ENCODE assay signal across 10 cellular contexts in genomic region chr4:153485860-153486259, GRCh38. TPM values are rescaled to one million over a fixed set of nuclear protein-coding genes. Genes with fewer than 3 reads are reported as not detected.
DNase-seq lines count a peak whose midpoint lies in the region; ATAC-seq, FAIRE-seq and TF ChIP-seq lines count a peak whose summit lies in the region.
"Had no signal": no experiment of that assay in that cellular context is flagged by ENCODE, and none has a peak within 500 bp of the region (broad histone marks: within the 10 kb centered on the region; RNA-seq: fewer than 3 reads in every experiment).

No MANE protein-coding gene starts in this region.

- TF ChIP-seq CTCF in keratinocyte (optimal IDR thresholded peaks at IDR 0.05 in 1 of 3, IDR thresholded peaks at IDR 0.05 in 1 of 3, conservative IDR thresholded peaks at IDR 0.05 in 1 of 3; ENCODE audit: extremely low read depth in 1 of 3, insufficient read depth in 2 of 3, low read length in 3 of 3) (no peak), type B pancreatic cell (conservative IDR thresholded peaks at IDR 0.05) (no peak)

- H3K9me3 Mint-ChIP-seq in activated naive CD4-positive, alpha-beta T cell treated with anti-CD3 and anti-CD28 coated beads, Interleukin-2, amount 50 U/mL, for 24 hours = no peaks in the 10 kb centered on the region
- H3K9me3 Mint-ChIP-seq in type B pancreatic cell = no peaks in the 10 kb centered on the region

- peak overlapping the region; percentile 84 for H3K27ac Mint-ChIP-seq in activated naive CD4-positive, alpha-beta T cell treated with anti-CD3 and anti-CD28 coated beads, Interleukin-2, amount 50 U/mL, for 24 hours
- H3K27ac Mint-ChIP-seq in T-helper 17 cell = peak overlapping the region; percentile 99
- H3K27ac Mint-ChIP-seq in type B pancreatic cell = peak overlapping the region; percentile 90

- no peak for DNase-seq in activated naive CD4-positive, alpha-beta T cell treated with anti-CD3 and anti-CD28 coated beads, Interleukin-2, amount 50 U/mL, for 16 hours
- DNase-seq in T-helper 17 cell (no peak), keratinocyte (ENCODE audit: low read depth, low spot score) (no peak), type B pancreatic cell (ENCODE audit: extremely low spot score, unreplicated experiment) (no peak), NCI-H2227 treated with DMSO at 0.1 percent for 48 hours (lab: John Stamatoyannopoulos, UW) (no peak)
- DNase-seq: C1 segment of cervical spinal cord had no signal

- no peak overlapping the region for H2AFZ ChIP-seq in keratinocyte (ENCODE audit: control insufficient read depth, low read length)

- dilution Hi-C loops in keratinocyte (cut with MboI; ENCODE audit: extremely low pct_ligation_motif_present, low sequenced_read_pairs) = no loop called here

- H3K27ac ChIP-seq in keratinocyte (ENCODE audit: control insufficient read depth, insufficient read depth, low read length) = peak overlapping the region; percentile 97

- H3K36me3 ChIP-seq in keratinocyte (ENCODE audit: control insufficient read depth in 2 of 2, extremely low read depth in 1 of 2, insufficient read depth in 2 of 2, low read length in 2 of 2) = no peaks in the 10 kb centered on the region

- peaks cover 82% of the 10 kb centered on the region for H3K4me1 Mint-ChIP-seq in activated naive CD4-positive, alpha-beta T cell treated with anti-CD3 and anti-CD28 coated beads, Interleukin-2, amount 50 U/mL, for 24 hours
- peaks cover 70% of the 10 kb centered on the region for H3K4me1 Mint-ChIP-seq in T-helper 17 cell
- peaks cover 48% of the 10 kb centered on the region for H3K4me1 Mint-ChIP-seq in type B pancreatic cell (ENCODE audit: unreplicated experiment)

- no peaks in the 10 kb centered on the region for H3K9me3 ChIP-seq in T-helper 17 cell (ENCODE audit: control insufficient read depth, low read length, poor library complexity, severe bottlenecking)
- no peaks in the 10 kb centered on the region for H3K9me3 ChIP-seq in keratinocyte (ENCODE audit: control insufficient read depth, low read depth, low read length)

- H3K27me3 ChIP-seq in keratinocyte (ENCODE audit: control insufficient read depth, extremely low read depth, insufficient read depth, low read length) = no peaks in the 10 kb centered on the region

- H3K4me3 ChIP-seq in keratinocyte (ENCODE audit: control insufficient read depth in 2 of 3, extremely low read depth in 1 of 3, insufficient read depth in 2 of 3, low read depth in 1 of 3, low read length in 3 of 3) = no peak overlapping the region

- peaks cover 41% of the 10 kb centered on the region for H3K4me1 ChIP-seq in keratinocyte (ENCODE audit: control insufficient read depth, extremely low read depth, insufficient read depth, low read length)

- no peak for FAIRE-seq in keratinocyte (lab: Jason Lieb, UNC)
- FAIRE-seq: TTC549 had no signal

- H3K4me3 Mint-ChIP-seq in activated naive CD4-positive, alpha-beta T cell treated with anti-CD3 and anti-CD28 coated beads, Interleukin-2, amount 50 U/mL, for 24 hours = peak overlapping the region; percentile 80
- H3K4me3 Mint-ChIP-seq in T-helper 17 cell (no peak overlapping the region), type B pancreatic cell (no peak overlapping the region)

- H3K36me3 Mint-ChIP-seq in activated naive CD4-positive, alpha-beta T cell treated with anti-CD3 and anti-CD28 coated beads, Interleukin-2, amount 50 U/mL, for 24 hours = peaks cover 6% of the 10 kb centered on the region
- H3K36me3 Mint-ChIP-seq in T-helper 17 cell (ENCODE audit: low read depth) (peaks cover 6% of the 10 kb centered on the region), type B pancreatic cell (peaks cover 4% of the 10 kb centered on the region)

- no peaks in the 10 kb centered on the region for H3K27me3 Mint-ChIP-seq in activated naive CD4-positive, alpha-beta T cell treated with anti-CD3 and anti-CD28 coated beads, Interleukin-2, amount 50 U/mL, for 24 hours
- H3K27me3 Mint-ChIP-seq in T-helper 17 cell (no peaks in the 10 kb centered on the region), type B pancreatic cell (no peaks in the 10 kb centered on the region)

- peak overlapping the region; percentile 78 for H3K9ac ChIP-seq in keratinocyte (ENCODE audit: control insufficient read depth, extremely low read depth, insufficient read depth, low read length)

- H3K9me1 ChIP-seq in keratinocyte (ENCODE audit: control insufficient read depth, extremely low read depth, insufficient read depth, low read length) = no peaks in the 10 kb centered on the region

- H4K20me1 ChIP-seq in keratinocyte (ENCODE audit: control insufficient read depth, extremely low read depth, insufficient read depth, low read length) = no peaks in the 10 kb centered on the region

- peaks cover 12% of the 10 kb centered on the region for H3K79me2 ChIP-seq in keratinocyte (ENCODE audit: control insufficient read depth, insufficient read depth, low read length)

- ATAC-seq in T-helper 17 cell (no peak), HG02763 (IDR thresholded peaks at IDR 0.05; ENCODE audit: unreplicated experiment) (no peak), GM21381 (IDR thresholded peaks at IDR 0.05; ENCODE audit: unreplicated experiment) (no peak)

- peak overlapping the region; percentile 85 for H3K4me2 ChIP-seq in keratinocyte (ENCODE audit: control insufficient read depth, extremely low read depth, insufficient read depth, low read depth, low read length)

RNA-seq across cellular contexts. Expression of gene TMEM131L, which starts 19.7 kb away (rescaled TPM):
- total RNA-seq in T-helper 17 cell = 10 to 100 TPM; 83.8 to 92.7 TPM
- 7.0 to 10.3 TPM (median 9.3 TPM) in 3 replicates for polyA plus RNA-seq in keratinocyte
- 7.6 TPM for polyA plus RNA-seq in keratinocyte (2011; ENCODE audit: low read depth)
- polyA plus RNA-seq in keratinocyte (2011; cell fraction: cytosol; rRNA removed) = 3.1 and 5.0 TPM in 2 replicates
- 29.1 and 29.5 TPM in 2 replicates for polyA plus RNA-seq in keratinocyte (2011; cell fraction: nucleus; rRNA removed)
- polyA plus RNA-seq in keratinocyte (2012; ENCODE audit: low replicate concordance) = 6.1 and 8.0 TPM in 2 replicates
- polyA minus RNA-seq in keratinocyte = 11.5 to 33.8 TPM (median 21.1 TPM) in 3 replicates
- 7.7 TPM for polyA minus RNA-seq in keratinocyte (2011; cell fraction: cytosol; rRNA and poly(A)+ RNA removed)
- polyA minus RNA-seq in keratinocyte (2011; cell fraction: nucleus; rRNA and poly(A)+ RNA removed) = 41.9 and 80.6 TPM in 2 replicates
- total RNA-seq in type B pancreatic cell (ENCODE audit: low replicate concordance) = 5.4 and 21.3 TPM in 2 replicates
